ENCODE assay signal across 24 cellular contexts in the genomic region with DNA sequence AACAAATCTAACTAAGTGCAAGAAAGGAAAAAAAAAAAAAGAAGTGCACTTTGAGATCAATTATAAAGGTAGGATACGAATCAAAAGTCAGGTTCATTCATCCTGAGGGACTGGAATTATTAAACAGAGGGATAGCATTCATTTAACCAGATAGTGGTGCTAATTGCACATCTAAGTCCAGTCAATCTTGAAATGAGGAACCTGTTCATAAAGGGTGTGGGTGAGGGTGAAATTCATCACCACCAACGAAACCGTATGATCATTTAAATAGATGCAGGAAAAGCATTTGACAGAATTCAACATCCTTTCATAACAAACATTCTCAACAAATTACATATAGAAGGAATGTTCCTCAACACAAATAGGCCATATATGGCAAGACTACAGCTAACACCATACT. TPM values are rescaled to one million over a fixed set of nuclear protein-coding genes. Genes with fewer than 3 reads are reported as not detected.
DNase-seq lines count a peak whose midpoint lies in the region; ATAC-seq and TF ChIP-seq lines count a peak whose summit lies in the region.
"Had no signal": no experiment of that assay in that cellular context is flagged by ENCODE, and none has a peak within 500 bp of the region (broad histone marks: within the 10 kb centered on the region; RNA-seq: fewer than 3 reads in every experiment).

No MANE protein-coding gene starts in this region.

- ATAC-seq in left lung = peak; percentile 23
- ATAC-seq in gastrocnemius medialis = no peak
- ATAC-seq: activated CD8-positive, alpha-beta T cell treated with anti-CD3 and anti-CD28 coated beads, Interleukin-2, amount 10 ng/mL, durations not matched to agents 7 days and 5 days; activated T-cell treated with anti-CD3 and anti-CD28 coated beads, Interleukin-2, amount 50 U/mL, for 4 hours; gastroesophageal sphincter; natural killer cell treated with Interleukin-12 subunit alpha and Interleukin-12 subunit beta and Interleukin-15 and Interleukin-18, amount 100 ng/mL, for 72 hours; pancreas; right cardiac atrium had no signal

- no peaks in the 10 kb centered on the region for H3K9me2 ChIP-seq in OCI-LY1 (ENCODE audit: low read depth, low read length)

- H3K79me2 ChIP-seq in OCI-LY1 (ENCODE audit: insufficient read depth, low read length) = peaks cover 15% of the 10 kb centered on the region

- DNase-seq in CD14-positive monocyte (ENCODE audit: low spot score) = no peak
- DNase-seq in GM13977 (ENCODE audit: low spot score) = no peak
- DNase-seq in left lung = no peak
- no peak for DNase-seq in HEK293T (ENCODE audit: extremely low spot score)
- DNase-seq in activated CD8-positive, alpha-beta memory T cell treated with anti-CD3 and anti-CD28 coated beads, Interleukin-2, amount 50 U/mL, for 4 hours = no peak
- no peak for DNase-seq in gastrocnemius medialis
- no peak for DNase-seq in kidney glomerular epithelial cell (lab: John Stamatoyannopoulos, UW)
- DNase-seq: activated CD4-positive, CD25-positive, alpha-beta regulatory T cell; activated CD8-positive, alpha-beta T cell treated with anti-CD3 and anti-CD28 coated beads, Interleukin-2, amount 10 ng/mL, durations not matched to agents 7 days and 5 days; activated naive CD4-positive, alpha-beta T cell treated with anti-CD3 and anti-CD28 coated beads, Interleukin-2, amount 10 ng/mL, durations not matched to agents 7 days and 5 days; activated T-cell treated with anti-CD3 and anti-CD28 coated beads, Interleukin-2, amount 50 U/mL, for 4 hours; CD8-positive, alpha-beta memory T cell; cerebellar nuclear complex; DMS53; effector CD8-positive, alpha-beta T cell; NCI-H146; pancreas; Peyer's patch; right cardiac atrium had no signal

- TF ChIP-seq CTCF in CD14-positive monocyte (IDR thresholded peaks at IDR 0.05) (peak; percentile 36), GM13977 (IDR thresholded peaks at IDR 0.05; ENCODE audit: extremely low read depth, insufficient read depth, missing control alignments) (peak; percentile 15), OCI-LY1 (IDR thresholded peaks at IDR 0.05; ENCODE audit: low read length) (peak; percentile 16; the same call in 1 of the 2 replicates), left lung (IDR thresholded peaks at IDR 0.05) (no peak), gastrocnemius medialis (IDR thresholded peaks at IDR 0.05 in 4 of 5, conservative IDR thresholded peaks at IDR 0.05 in 1 of 5) (no peak)

- H3K27ac ChIP-seq in OCI-LY1 (ENCODE audit: low read depth, low read length, poor library complexity, severe bottlenecking) (no peak overlapping the region), left lung (peak overlapping the region in 1 of 2 donors; percentile 97), gastrocnemius medialis (no peak overlapping the region)
- H3K27ac ChIP-seq: gastroesophageal sphincter, pancreas, Peyer's patch, suprapubic skin had no signal

- in situ Hi-C loops in GM13977 (cut with MboI; ENCODE audit: low pct_unique_long_range_greater_than_20kb, low sequenced_read_pairs, unreplicated experiment) = no loop called here
- in situ Hi-C loops in gastrocnemius medialis (cut with MboI; ENCODE audit: low sequenced_read_pairs in 4 of 4) = no loop called here

- no peaks in the 10 kb centered on the region for H3F3A ChIP-seq in OCI-LY1 (ENCODE audit: insufficient read depth, low read length)

- H3K4me1 Mint-ChIP-seq in CD14-positive monocyte = peaks cover 46% of the 10 kb centered on the region

- H4K20me1 ChIP-seq in OCI-LY1 (ENCODE audit: insufficient read depth, low read length) = no peaks in the 10 kb centered on the region

- H3K4me3 Mint-ChIP-seq in CD14-positive monocyte = peak overlapping the region; percentile 77 to 100
- H3K4me3 Mint-ChIP-seq: activated CD8-positive, alpha-beta T cell treated with anti-CD3 and anti-CD28 coated beads, Interleukin-2, amount 10 ng/mL, durations not matched to agents 7 days and 5 days; activated naive CD4-positive, alpha-beta T cell treated with anti-CD3 and anti-CD28 coated beads, Interleukin-2, amount 10 ng/mL, durations not matched to agents 7 days and 5 days; activated T-cell treated with anti-CD3 and anti-CD28 coated beads, Interleukin-2, amount 50 U/mL, for 4 hours; natural killer cell treated with Interleukin-12 subunit alpha and Interleukin-12 subunit beta and Interleukin-15 and Interleukin-18, amount 100 ng/mL, for 72 hours had no signal

- POLR2A ChIA-PET in HEK293T (lab: Yijun Ruan, JAX) = no interaction called here

- no peaks in the 10 kb centered on the region for H3K27me3 ChIP-seq in OCI-LY1 (ENCODE audit: insufficient read depth, low read length)
- no peaks in the 10 kb centered on the region for H3K27me3 ChIP-seq in left lung
- no peaks in the 10 kb centered on the region for H3K27me3 ChIP-seq in gastrocnemius medialis
- H3K27me3 ChIP-seq: gastroesophageal sphincter, pancreas, Peyer's patch, suprapubic skin had no signal

- H3K36me3 Mint-ChIP-seq in CD14-positive monocyte = peaks cover 73 to 91% of the 10 kb centered on the region in 2 donors

- H3K36me3 ChIP-seq in OCI-LY1 (ENCODE audit: insufficient read depth, low read length) (peaks cover 60% of the 10 kb centered on the region), left lung (peaks cover 0 to 33% of the 10 kb centered on the region in 2 donors), gastrocnemius medialis (peaks cover 0 to 3% of the 10 kb centered on the region in 2 donors)
- H3K36me3 ChIP-seq: pancreas had no signal

- CTCF ChIA-PET in HEK293T (lab: Yijun Ruan, JAX) = no interaction called here

- intact Hi-C loops in CD14-positive monocyte (cut with micrococcal nuclease) (loop anchor here in 1 of 2 donors (1.0 to 10.0 kb wide), 6 partner anchors 37 to 397 kb away; a partner anchor contains a TSS), left lung (cut with DNase I) (no loop called here), gastrocnemius medialis (cut with DNase I; ENCODE audit: low total_unique reads) (no loop called here)

- H3K4me2 ChIP-seq in OCI-LY1 (ENCODE audit: low read length) = no peak overlapping the region

- peaks cover 0 to 14% (median 1%) of the 10 kb centered on the region in 7 donors for H3K9me3 Mint-ChIP-seq in CD14-positive monocyte
- H3K9me3 Mint-ChIP-seq: activated naive CD4-positive, alpha-beta T cell treated with anti-CD3 and anti-CD28 coated beads, Interleukin-2, amount 10 ng/mL, durations not matched to agents 7 days and 5 days; activated T-cell treated with anti-CD3 and anti-CD28 coated beads, Interleukin-2, amount 50 U/mL, for 4 hours; CD8-positive, alpha-beta memory T cell; natural killer cell treated with Interleukin-12 subunit alpha and Interleukin-12 subunit beta and Interleukin-15 and Interleukin-18, amount 100 ng/mL, for 72 hours had no signal

- H3K4me1 ChIP-seq in OCI-LY1 (ENCODE audit: insufficient read depth, low read length, severe bottlenecking) (peaks cover 15% of the 10 kb centered on the region), left lung (peaks cover 9 to 50% of the 10 kb centered on the region in 2 donors), gastrocnemius medialis (peaks cover 0 to 3% of the 10 kb centered on the region in 2 donors)
- H3K4me1 ChIP-seq: gastroesophageal sphincter had no signal

- no peak overlapping the region for H3K4me3 ChIP-seq in OCI-LY1 (ENCODE audit: low read depth, low read length, poor library complexity, severe bottlenecking)
- peak overlapping the region in 1 of 2 donors; percentile 6 for H3K4me3 ChIP-seq in left lung
- H3K4me3 ChIP-seq in gastrocnemius medialis = no peak overlapping the region
- H3K4me3 ChIP-seq: gastroesophageal sphincter, pancreas, Peyer's patch, suprapubic skin had no signal

- H3K9me3 ChIP-seq in OCI-LY1 (ENCODE audit: low read length) (no peaks in the 10 kb centered on the region), left lung (no peaks in the 10 kb centered on the region), gastrocnemius medialis (no peaks in the 10 kb centered on the region)
- H3K9me3 ChIP-seq: gastroesophageal sphincter, pancreas, Peyer's patch, suprapubic skin had no signal

- H3K27ac Mint-ChIP-seq in CD14-positive monocyte = peak overlapping the region; percentile 83 to 94 (median 92)
- H3K27ac Mint-ChIP-seq: activated CD8-positive, alpha-beta T cell treated with anti-CD3 and anti-CD28 coated beads, Interleukin-2, amount 10 ng/mL, durations not matched to agents 7 days and 5 days; activated naive CD4-positive, alpha-beta T cell treated with anti-CD3 and anti-CD28 coated beads, Interleukin-2, amount 10 ng/mL, durations not matched to agents 7 days and 5 days; natural killer cell treated with Interleukin-12 subunit alpha and Interleukin-12 subunit beta and Interleukin-15 and Interleukin-18, amount 100 ng/mL, for 72 hours had no signal

- TF ChIP-seq POLR2A in gastrocnemius medialis (IDR thresholded peaks at IDR 0.05) = no peak

- H3K27me3 Mint-ChIP-seq in CD14-positive monocyte (ENCODE audit: low read depth in 3 of 3) = peaks cover 0 to 5% (median 0%) of the 10 kb centered on the region in 3 donors
- H3K27me3 Mint-ChIP-seq: activated naive CD4-positive, alpha-beta T cell treated with anti-CD3 and anti-CD28 coated beads, Interleukin-2, amount 10 ng/mL, durations not matched to agents 7 days and 5 days; CD8-positive, alpha-beta memory T cell; natural killer cell treated with Interleukin-12 subunit alpha and Interleukin-12 subunit beta and Interleukin-15 and Interleukin-18, amount 100 ng/mL, for 72 hours had no signal

- H2AFZ ChIP-seq in OCI-LY1 (ENCODE audit: low read length) = no peak overlapping the region

- H3K9ac ChIP-seq in OCI-LY1 (ENCODE audit: low read length) = no peak overlapping the region

TF ChIP-seq in HEK293T, 16 proteins besides CTCF, POLR2A, EP300 and RAD21 (continues in another document):
- TF ChIP-seq, protein P1, sequence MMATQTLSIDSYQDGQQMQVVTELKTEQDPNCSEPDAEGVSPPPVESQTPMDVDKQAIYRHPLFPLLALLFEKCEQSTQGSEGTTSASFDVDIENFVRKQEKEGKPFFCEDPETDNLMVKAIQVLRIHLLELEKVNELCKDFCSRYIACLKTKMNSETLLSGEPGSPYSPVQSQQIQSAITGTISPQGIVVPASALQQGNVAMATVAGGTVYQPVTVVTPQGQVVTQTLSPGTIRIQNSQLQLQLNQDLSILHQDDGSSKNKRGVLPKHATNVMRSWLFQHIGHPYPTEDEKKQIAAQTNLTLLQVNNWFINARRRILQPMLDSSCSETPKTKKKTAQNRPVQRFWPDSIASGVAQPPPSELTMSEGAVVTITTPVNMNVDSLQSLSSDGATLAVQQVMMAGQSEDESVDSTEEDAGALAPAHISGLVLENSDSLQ (IDR thresholded peaks at IDR 0.05) = no peak
- no peak for TF ChIP-seq FOXK2 (IDR thresholded peaks at IDR 0.05)
- no peak for TF ChIP-seq ELF4 (IDR thresholded peaks at IDR 0.05)
- no peak for TF ChIP-seq BHLHE40 (IDR thresholded peaks at IDR 0.05; ENCODE audit: borderline replicate concordance)
- TF ChIP-seq FOXM1 (IDR thresholded peaks at IDR 0.05; ENCODE audit: borderline replicate concordance) = no peak

RNA-seq across cellular contexts. Expression of a gene that starts 5.6 kb away (rescaled TPM):
- 1,000 to 10,000 TPM; 5,201 to 6,327 TPM for polyA plus RNA-seq in CD14-positive monocyte
- total RNA-seq in left lung (100 to 1,000 TPM; 320 to 473 TPM), gastrocnemius medialis (10 to 100 TPM in 3 of 4 donors, 1 to 10 TPM in 1; 5.8 to 11.7 (median 10.6) TPM)

RNA-seq across cellular contexts. Expression of a gene that starts 39.3 kb away (rescaled TPM):
- polyA plus RNA-seq in CD14-positive monocyte = under 1 TPM in 1 of 2 donors, not detected in 1; 0.48 TPM
- 1 to 10 TPM in 1 of 2 donors, under 1 TPM in 1; 0.38 to 2.5 TPM for total RNA-seq in left lung
- under 1 TPM in 1 of 4 donors, not detected in 3; 0.36 TPM for total RNA-seq in gastrocnemius medialis
- total RNA-seq: CD8-positive, alpha-beta memory T cell; kidney epithelial cell had no signal
- polyA plus RNA-seq: CD8-positive, alpha-beta memory T cell; right cardiac atrium had no signal

RNA-seq across cellular contexts. Expression of a gene that starts 48.1 kb away (rescaled TPM):
- polyA plus RNA-seq in CD14-positive monocyte = 1 to 10 TPM; 2.1 to 2.4 TPM
- total RNA-seq in left lung (10 to 100 TPM; 19.9 to 54.5 TPM), gastrocnemius medialis (10 to 100 TPM in 3 of 4 donors, 1 to 10 TPM in 1; 8.4 to 20.2 (median 17.7) TPM)

Comparison
In these comparisons a context has a peak if more than half of its experiments do, and no peak if none do; other contexts are left out.
1. CTCF ChIP-seq: peak in CD14-positive monocyte (single experiment), GM13977 (single experiment) and OCI-LY1 (single experiment); none in left lung (0 of 2) and gastrocnemius medialis (0 of 5).
2. RNA of a gene that starts 5.6 kb away (total RNA-seq): 320 to 473 TPM in left lung; 5.8 to 11.7 TPM in gastrocnemius medialis; every median in the first group is over 10 times any median in the second.